Comparison of ENCODE assay signal across 23 cellular contexts in the genomic region with DNA sequence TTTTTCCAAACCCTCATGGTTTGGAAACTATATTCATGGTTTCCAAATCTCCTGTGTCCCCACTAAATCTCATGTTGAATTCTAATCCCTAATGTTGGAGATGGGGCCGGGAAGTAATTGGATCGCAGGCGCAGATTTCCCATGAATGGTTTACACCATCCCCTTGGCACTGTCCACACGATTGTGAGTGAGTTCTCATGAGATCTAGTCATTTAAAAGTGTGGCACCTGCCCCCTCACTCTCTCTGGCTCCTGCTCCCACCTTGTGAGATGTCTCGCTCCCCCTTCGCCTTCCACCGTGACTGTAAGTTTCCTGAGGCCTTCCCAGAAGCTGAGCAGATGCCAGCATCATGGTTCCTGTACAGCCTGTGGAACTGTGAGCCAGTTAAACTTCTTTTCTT.
"Had no signal": no experiment of that assay in that cellular context is flagged by ENCODE, and none has a peak within 500 bp of the region (broad histone marks: within the 10 kb centered on the region; RNA-seq: fewer than 3 reads in every experiment).

No MANE protein-coding gene starts in this region.

- FAIRE-seq: colon, endothelial cell of umbilical vein, kidney had no signal

- DNase-seq: dermis blood vessel endothelial cell; effector CD4-positive, alpha-beta T cell; effector memory CD4-positive, alpha-beta T cell; esophagus squamous epithelium; foreskin fibroblast; foreskin melanocyte; heart left ventricle; hypothalamus; immature natural killer cell; islet precursor cell; kidney; kidney glomerular epithelial cell; left colon; left lung; left ventricle myocardium superior; lower lobe of right lung; mesenchymal stem cell; mucosa of descending colon; naive B cell had no signal

- ATAC-seq: gastroesophageal sphincter, heart left ventricle, left colon, left lung, left ventricle myocardium superior, lower lobe of right lung, mucosa of descending colon had no signal

- H3K4me3 Mint-ChIP-seq: immature natural killer cell, mesothelial cell of epicardium had no signal

- H3K36me3 Mint-ChIP-seq: immature natural killer cell, mesothelial cell of epicardium, naive B cell had no signal

- H3K27ac Mint-ChIP-seq: immature natural killer cell, mesothelial cell of epicardium had no signal

- H3K9me3 Mint-ChIP-seq: immature natural killer cell, mesothelial cell of epicardium, naive B cell had no signal
